In genomic region chr14:22955702-22956575, GRCh38 we compare ENCODE assay signal across 8 cellular contexts. TPM values are rescaled to one million over a fixed set of nuclear protein-coding genes. Genes with fewer than 3 reads are reported as not detected.
DNase-seq lines count a peak whose midpoint lies in the region; ATAC-seq, FAIRE-seq and TF ChIP-seq lines count a peak whose summit lies in the region.

No MANE protein-coding gene starts in this region.

- no peaks in the 10 kb centered on the region for H3K9me3 Mint-ChIP-seq in CD4-positive, alpha-beta T cell

- H3K4me3 ChIP-seq in OCI-LY7 (ENCODE audit: low read depth, low read length, poor library complexity, severe bottlenecking) (peak overlapping the region; percentile 78), neural cell (ENCODE audit: low read length) (peak overlapping the region; percentile 71)

- H2AFZ ChIP-seq in OCI-LY7 (ENCODE audit: low read length) (peak overlapping the region; percentile 79), neural cell (ENCODE audit: low read depth, low read length) (peak overlapping the region; percentile 65)

- H4K20me1 ChIP-seq in OCI-LY7 (ENCODE audit: insufficient read depth, low read length) (no peaks in the 10 kb centered on the region), neural cell (ENCODE audit: insufficient read depth) (no peaks in the 10 kb centered on the region)

- POLR2A ChIA-PET in CD4-positive, alpha-beta T cell (lab: Charles Lee): interaction anchor here (0.7 to 4.2 kb wide), 15 partner anchors 9 to 366 kb away, joined by 3 to 42 read pairs (median 5); partner anchors contain the start of genes ACIN1, AJUBA, C14orf119 and DAD1
- POLR2A ChIA-PET in OCI-LY7 (lab: Charles Lee): interaction anchor here (0.6 to 3.6 kb wide), 19 partner anchors 10 to 1029 kb away, joined by 3 to 28 read pairs (median 4); partner anchors contain the start of gene PRMT5

- peaks cover 18% of the 10 kb centered on the region for H3K4me1 Mint-ChIP-seq in CD4-positive, alpha-beta T cell (ENCODE audit: low read depth)

- no peak for TF ChIP-seq CTCF in CD4-positive, alpha-beta T cell (IDR thresholded peaks at IDR 0.05)
- TF ChIP-seq CTCF in OCI-LY7 (conservative IDR thresholded peaks at IDR 0.05; ENCODE audit: low read length) (no peak), neural cell (IDR thresholded peaks at IDR 0.05; ENCODE audit: poor library complexity, severe bottlenecking) (no peak)

- H3K36me3 Mint-ChIP-seq in CD4-positive, alpha-beta T cell (ENCODE audit: low read depth): peaks cover 26% of the 10 kb centered on the region

- no peak for DNase-seq in CD4-positive, alpha-beta T cell
- DNase-seq in OCI-LY7 (ENCODE audit: low spot score): peak; percentile 37
- DNase-seq in inferior parietal cortex (ENCODE audit: extremely low spot score): no peak
- DNase-seq in frontal cortex (ENCODE audit: low spot score in 2 of 2): no peak
- no peak for DNase-seq in DMS153 treated with DMSO at 0.1 percent for 48 hours (lab: John Stamatoyannopoulos, UW; ENCODE audit: unreplicated experiment)

- ATAC-seq in CD4-positive, alpha-beta T cell (ENCODE audit: poor library complexity): no peak
- ATAC-seq in HG02588 (IDR thresholded peaks at IDR 0.05; ENCODE audit: unreplicated experiment): no peak

- CTCF ChIA-PET in CD4-positive, alpha-beta T cell (lab: Charles Lee): interaction anchor here (0.8 to 4.0 kb wide), 7 partner anchors 13 to 113 kb away, joined by 3 to 15 read pairs (median 4); partner anchors contain the start of gene PRMT5
- CTCF ChIA-PET in OCI-LY7 (lab: Charles Lee; ENCODE audit: unreplicated experiment): interaction anchor here (1.0 to 1.6 kb wide), 3 partner anchors 16 to 26 kb away, joined by 5 to 10 read pairs (median 8); partner anchors contain the start of gene PRMT5

- H3K4me3 Mint-ChIP-seq in CD4-positive, alpha-beta T cell: peak overlapping the region; percentile 92

- no peaks in the 10 kb centered on the region for H3K27me3 ChIP-seq in CD4-positive, alpha-beta T cell (ENCODE audit: control insufficient read depth, insufficient read depth, low read length)
- H3K27me3 ChIP-seq in neural cell (ENCODE audit: insufficient read depth, low read depth, low read length): peaks cover 5% of the 10 kb centered on the region

- peak overlapping the region; percentile 82 for H3K4me2 ChIP-seq in OCI-LY7 (ENCODE audit: low read length)
- peak overlapping the region; percentile 19 for H3K4me2 ChIP-seq in neural cell (ENCODE audit: low read length)

- H3K27ac ChIP-seq in CD4-positive, alpha-beta T cell (ENCODE audit: low read depth, low read length): peak overlapping the region; percentile 63
- H3K27ac ChIP-seq in OCI-LY7 (ENCODE audit: low read depth, low read length, poor library complexity, severe bottlenecking) (peak overlapping the region; percentile 74), neural cell (ENCODE audit: low read length) (no peak overlapping the region)

- H3K27me3 Mint-ChIP-seq in CD4-positive, alpha-beta T cell: no peaks in the 10 kb centered on the region

- H3K36me3 ChIP-seq in OCI-LY7 (ENCODE audit: insufficient read depth, low read length): peaks cover 34% of the 10 kb centered on the region
- H3K36me3 ChIP-seq in neural cell (ENCODE audit: insufficient read depth, low read length): no peaks in the 10 kb centered on the region

- H3K9me3 ChIP-seq in CD4-positive, alpha-beta T cell (ENCODE audit: control insufficient read depth, low read length): no peaks in the 10 kb centered on the region
- no peaks in the 10 kb centered on the region for H3K9me3 ChIP-seq in OCI-LY7 (ENCODE audit: low read length)
- H3K9me3 ChIP-seq in neural cell (ENCODE audit: low read length): no peaks in the 10 kb centered on the region

- peak overlapping the region; percentile 83 for H3K27ac Mint-ChIP-seq in CD4-positive, alpha-beta T cell

- intact Hi-C loops in CD4-positive, alpha-beta T cell (cut with DNase I, micrococcal nuclease): loop anchor here (2.0 to 5.0 kb wide), 2 partner anchors 25 to 346 kb away; partner anchors contain the start of gene PPP1R3E (in 1 of the 2)
- intact Hi-C loops in OCI-LY7 (cut with micrococcal nuclease; ENCODE audit: unreplicated experiment): loop anchor here (1.0 kb wide), 1 partner anchor 27 kb away; the partner anchor contains the start of gene PRMT5

- peak; percentile 35 for FAIRE-seq in endometrium (lab: Jason Lieb, UNC)
- no peak for FAIRE-seq in frontal cortex (lab: Jason Lieb, UNC)

- peaks cover 18% of the 10 kb centered on the region for H3K4me1 ChIP-seq in OCI-LY7 (ENCODE audit: insufficient read depth, low read length, poor library complexity, severe bottlenecking)

- BruUV-seq in OCI-LY7 (replicated peaks; lab: Mats Ljungman, UMichigan): no TSS peak

- H3K79me2 ChIP-seq in OCI-LY7 (ENCODE audit: insufficient read depth, low read depth, low read length) (peaks cover 11% of the 10 kb centered on the region; the same call in 1 of the 2 replicates), neural cell (replicated peaks; ENCODE audit: insufficient read depth, low read length) (no peaks in the 10 kb centered on the region)

- H3K9ac ChIP-seq in neural cell (ENCODE audit: low read length): peak overlapping the region; percentile 63

- no peaks in the 10 kb centered on the region for H3F3A ChIP-seq in neural cell (ENCODE audit: insufficient read depth, low read length, poor library complexity, severe bottlenecking)

- no peak for TF ChIP-seq RAD21 in neural cell (conservative IDR thresholded peaks at IDR 0.05)

- no peaks in the 10 kb centered on the region for H3K9me2 ChIP-seq in OCI-LY7 (ENCODE audit: insufficient read depth, low read length)
- no peaks in the 10 kb centered on the region for H3K9me2 ChIP-seq in neural cell (ENCODE audit: insufficient read depth, low read length)

- TF ChIP-seq EP300 in neural cell (conservative IDR thresholded peaks at IDR 0.05; ENCODE audit: poor library complexity, severe bottlenecking): no peak

TF ChIP-seq in neural cell, 6 proteins besides CTCF, POLR2A, EP300 and RAD21:
- no peak for TF ChIP-seq REST (IDR thresholded peaks at IDR 0.05; ENCODE audit: borderline replicate concordance)
- TF ChIP-seq EZH2 (IDR thresholded peaks at IDR 0.05; ENCODE audit: borderline replicate concordance, insufficient read depth, low read length, poor library complexity, severe bottlenecking): no peak
- no peak for TF ChIP-seq TAF1 (IDR thresholded peaks at IDR 0.05; ENCODE audit: low read depth)
- TF ChIP-seq SMC3 (conservative IDR thresholded peaks at IDR 0.05; ENCODE audit: poor library complexity): no peak
- TF ChIP-seq MXI1 (conservative IDR thresholded peaks at IDR 0.05; ENCODE audit: poor library complexity, severe bottlenecking): no peak
- TF ChIP-seq POLR2AphosphoS5 (IDR thresholded peaks at IDR 0.05): no peak
TF ChIP-seq in neural cell: peak in this region for 0.

RNA-seq across cellular contexts. Expression of gene HAUS4, which starts 1.0 kb away (rescaled TPM):
- 10 to 100 TPM; 17.5 to 19.6 TPM for total RNA-seq in CD4-positive, alpha-beta T cell
- total RNA-seq in OCI-LY7 (2014; rRNA removed; shearing (Covaris generic)): 105 and 126 TPM in 2 replicates
- 96.7 and 103 TPM in 2 replicates for total RNA-seq in OCI-LY7 (2022)
- polyA plus RNA-seq in neural cell: 3.2 and 12.1 TPM in 2 replicates
- 4.6 and 7.3 TPM in 2 replicates for polyA minus RNA-seq in neural cell
- 23.2 TPM for total RNA-seq in frontal cortex

RNA-seq across cellular contexts. Expression of gene AJUBA, which starts 26.4 kb away (rescaled TPM):
- 1 to 10 TPM in 1 of 2 experiments, under 1 TPM in 1; 0.67 to 1.1 TPM for total RNA-seq in CD4-positive, alpha-beta T cell
- total RNA-seq in OCI-LY7 (2014; rRNA removed; shearing (Covaris generic)): 0.13 and 0.22 TPM in 2 replicates
- total RNA-seq in OCI-LY7 (2022): 0.37 and 0.88 TPM in 2 replicates
- 0.52 and 1.9 TPM in 2 replicates for polyA plus RNA-seq in neural cell
- polyA minus RNA-seq in neural cell: 1.5 and 1.9 TPM in 2 replicates
- total RNA-seq in frontal cortex: 4.5 TPM

RNA-seq across cellular contexts. Expression of gene PRMT5, which starts 26.8 kb away (rescaled TPM):
- 10 to 100 TPM; 15.6 to 19.3 TPM for total RNA-seq in CD4-positive, alpha-beta T cell
- 82.2 and 93.1 TPM in 2 replicates for total RNA-seq in OCI-LY7 (2014; rRNA removed; shearing (Covaris generic))
- total RNA-seq in OCI-LY7 (2022) (124 and 135 TPM in 2 replicates), frontal cortex (61.1 TPM)
- 102 and 114 TPM in 2 replicates for polyA plus RNA-seq in neural cell
- polyA minus RNA-seq in neural cell: 83.9 and 97.9 TPM in 2 replicates

RNA-seq across cellular contexts. Expression of gene RBM23, which starts 37.0 kb away (rescaled TPM):
- total RNA-seq in CD4-positive, alpha-beta T cell: 100 to 1,000 TPM in 1 of 2 experiments, 10 to 100 TPM in 1; 87.9 to 111 TPM
- total RNA-seq in OCI-LY7 (2014; rRNA removed; shearing (Covaris generic)): 81.0 and 106 TPM in 2 replicates
- total RNA-seq in OCI-LY7 (2022) (90.1 and 91.0 TPM in 2 replicates), frontal cortex (73.4 TPM)
- polyA plus RNA-seq in neural cell: 83.7 and 96.7 TPM in 2 replicates
- polyA minus RNA-seq in neural cell: 90.8 and 175 TPM in 2 replicates

RNA-seq across cellular contexts. Expression of gene C14orf93, which starts 54.0 kb away (rescaled TPM):
- 1 to 10 TPM; 7.6 to 8.4 TPM for total RNA-seq in CD4-positive, alpha-beta T cell
- 13.8 and 17.9 TPM in 2 replicates for total RNA-seq in OCI-LY7 (2014; rRNA removed; shearing (Covaris generic))
- total RNA-seq in OCI-LY7 (2022) (15.2 and 17.4 TPM in 2 replicates), frontal cortex (4.5 TPM)
- 4.7 and 7.1 TPM in 2 replicates for polyA plus RNA-seq in neural cell
- 3.9 and 4.1 TPM in 2 replicates for polyA minus RNA-seq in neural cell
